Comparison of ENCODE assay signal across 7 cellular contexts in the genomic region with DNA sequence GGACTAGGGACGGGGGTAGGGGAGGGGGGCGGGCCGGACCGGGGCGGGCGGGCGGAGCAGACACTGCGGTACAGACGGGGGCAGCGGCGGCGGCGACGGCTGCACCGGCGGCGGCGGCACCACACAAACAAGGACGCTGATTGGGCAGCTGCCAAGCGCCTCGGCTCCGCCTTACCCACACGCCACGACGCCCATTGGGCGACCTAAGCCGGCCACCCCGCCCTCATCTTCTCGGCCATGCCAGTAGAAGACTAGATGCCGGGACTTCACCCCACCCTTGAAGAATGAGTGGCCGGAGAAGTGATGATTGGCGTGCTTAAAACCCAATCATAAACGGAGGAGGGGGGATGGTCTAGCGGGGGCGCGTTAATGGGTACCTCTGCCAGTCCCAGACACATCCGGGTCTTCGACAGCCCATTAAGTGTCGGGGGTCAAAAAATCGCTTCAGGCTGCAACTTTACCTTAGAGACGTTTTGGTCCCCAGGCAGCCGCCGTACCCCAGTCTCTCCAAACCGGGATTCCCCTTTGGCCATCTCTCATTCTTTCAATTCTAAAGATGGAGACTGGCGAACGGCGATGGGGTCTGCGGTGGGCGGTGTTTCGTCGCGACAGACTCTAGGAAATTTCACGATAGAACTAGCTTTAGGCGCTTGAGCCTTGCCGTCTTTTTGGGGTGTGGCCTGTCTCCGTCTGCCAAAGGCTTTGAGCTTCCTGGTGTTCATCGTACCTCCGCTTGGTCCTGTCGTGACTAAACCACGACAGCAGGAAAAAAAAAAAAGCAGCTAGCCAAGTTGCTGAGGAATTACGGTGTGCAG.
DNase-seq lines count a peak whose midpoint lies in the region; ATAC-seq and FAIRE-seq lines count a peak whose summit lies in the region.

A gene (minus strand): TSS at position 135 of the 815 bp plus-strand sequence. CDS start 94,625 bp downstream, outside the sequence.

- peak; percentile 95 for FAIRE-seq in GM18507 (lab: Jason Lieb, UNC)

- peak; percentile 95 for DNase-seq in GM18507 (ENCODE audit: extremely low spot score, insufficient read length, low read depth)
- peak; percentile 96 for DNase-seq in NCI-H2029 treated with DMSO at 0.1 percent for 48 hours (lab: John Stamatoyannopoulos, UW)
- DNase-seq in T-helper 9 cell, result peak; percentile 95
- peak; percentile 100 for DNase-seq in astrocyte of the hippocampus (ENCODE audit: low read depth, low spot score)
- peak; percentile 99 for DNase-seq in hippocampal formation (lab: John Stamatoyannopoulos, UW)
- DNase-seq in retina, result peak; percentile 99

- peak; percentile 94 for ATAC-seq in HG02981 (IDR thresholded peaks at IDR 0.05; ENCODE audit: unreplicated experiment)

Comparison
In these comparisons a context has a peak if more than half of its experiments do, and no peak if none do; other contexts are left out.
1. Peak in every context shown above with its lines: DNase-seq and ATAC-seq.